ENCODE assay signal across 9 cellular contexts in the genomic region with DNA sequence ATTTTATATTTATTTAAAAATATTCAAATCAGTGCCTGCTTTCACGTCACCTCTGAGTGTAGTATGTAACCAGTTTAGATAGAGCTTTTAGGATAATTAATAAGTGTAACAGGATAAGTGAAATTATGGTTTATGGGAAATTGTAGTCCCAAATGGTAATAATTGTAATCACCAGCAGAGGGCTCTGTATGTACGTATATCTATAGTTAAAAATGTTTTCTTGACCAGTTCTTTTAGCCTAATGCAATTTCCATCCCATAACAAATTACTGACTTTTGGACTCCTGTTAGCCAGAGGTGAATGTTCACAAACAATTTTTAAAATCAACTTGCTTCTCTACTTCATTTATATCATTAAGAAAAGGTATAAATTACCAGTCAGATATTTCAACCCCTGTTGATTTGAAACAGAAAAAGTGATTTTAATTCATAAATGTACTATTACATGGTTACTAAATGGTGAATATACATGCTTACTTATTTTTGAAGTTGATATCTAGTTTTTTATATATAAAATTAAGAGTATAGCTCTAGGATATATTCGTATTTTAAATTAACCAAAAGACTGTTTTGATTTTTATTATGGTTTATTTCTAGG. TPM values are rescaled to one million over a fixed set of nuclear protein-coding genes. Genes with fewer than 3 reads are reported as not detected.
DNase-seq lines count a peak whose midpoint lies in the region; ATAC-seq and TF ChIP-seq lines count a peak whose summit lies in the region.
"Had no signal": no experiment of that assay in that cellular context is flagged by ENCODE, and none has a peak within 500 bp of the region (broad histone marks: within the 10 kb centered on the region; RNA-seq: fewer than 3 reads in every experiment).

No MANE protein-coding gene starts in this region.

- intact Hi-C loops in breast epithelium (cut with DNase I; ENCODE audit: low total_unique reads), result loop anchor here (5.0 kb wide), 1 partner anchor 366 kb away; no protein-coding TSS in a partner anchor
- intact Hi-C loops in right lobe of liver (cut with DNase I), result no loop called here

- WGBS in right lobe of liver (ENCODE audit: insufficient coverage, low coverage, low lambda C conversion rate, missing lambda C conversion rate), result 34% methylated on average over 3 of the region's 3 CpGs

- TF ChIP-seq CTCF in C4-2B (conservative IDR thresholded peaks at IDR 0.05), result peak; percentile 84
- TF ChIP-seq CTCF in GM13977 (IDR thresholded peaks at IDR 0.05; ENCODE audit: extremely low read depth, insufficient read depth, missing control alignments), result peak; percentile 63
- TF ChIP-seq CTCF in breast epithelium (IDR thresholded peaks at IDR 0.05), result peak in 2 of 3 donors; percentile 68 to 71
- TF ChIP-seq CTCF in right lobe of liver (IDR thresholded peaks at IDR 0.05), result peak; percentile 67 to 75 (median 74)

- H3K27me3 ChIP-seq in breast epithelium (no peaks in the 10 kb centered on the region), right lobe of liver (no peaks in the 10 kb centered on the region)

- DNase-seq in GM13977 (ENCODE audit: low spot score) (no peak), NCI-H345 (lab: John Stamatoyannopoulos, UW) (peak; percentile 65), breast epithelium (ENCODE audit: low spot score in 2 of 2) (no peak), right lobe of liver (no peak), NCI-H1048 (lab: John Stamatoyannopoulos, UW) (no peak)

- no peak overlapping the region for H3K4me3 ChIP-seq in breast epithelium
- H3K4me3 ChIP-seq in right lobe of liver, result no peak overlapping the region
- H3K4me3 ChIP-seq: skin epidermis had no signal

- TF ChIP-seq POLR2A in breast epithelium (IDR thresholded peaks at IDR 0.05), result no peak
- TF ChIP-seq POLR2A in right lobe of liver (IDR thresholded peaks at IDR 0.05), result no peak

- H3K36me3 ChIP-seq in breast epithelium (no peaks in the 10 kb centered on the region), right lobe of liver (peaks cover 0 to 17% (median 5%) of the 10 kb centered on the region in 4 donors)

- no peak overlapping the region for H3K27ac ChIP-seq in C4-2B
- H3K27ac ChIP-seq in breast epithelium, result no peak overlapping the region
- no peak overlapping the region for H3K27ac ChIP-seq in right lobe of liver
- H3K27ac ChIP-seq: skin epidermis had no signal

- in situ Hi-C loops in GM13977 (cut with MboI; ENCODE audit: low pct_unique_long_range_greater_than_20kb, low sequenced_read_pairs, unreplicated experiment), result loop anchor here (5.0 to 25.0 kb wide), 2 partner anchors 361 to 516 kb away; no protein-coding TSS in a partner anchor

- H3K9me3 ChIP-seq in breast epithelium, result no peaks in the 10 kb centered on the region
- no peaks in the 10 kb centered on the region for H3K9me3 ChIP-seq in right lobe of liver

- H3K4me1 ChIP-seq in breast epithelium (no peaks in the 10 kb centered on the region), right lobe of liver (peaks cover 0 to 4% (median 0%) of the 10 kb centered on the region in 4 donors)

- ATAC-seq in right lobe of liver, result peak; percentile 77 to 88 (median 86)
- ATAC-seq in HG03025 (IDR thresholded peaks at IDR 0.05; ENCODE audit: low FRiP score, unreplicated experiment), result no peak
- no peak for ATAC-seq in GM18519 (IDR thresholded peaks at IDR 0.05; ENCODE audit: low FRiP score, unreplicated experiment)

RNA-seq across cellular contexts. Expression of a gene that starts 25.3 kb away (rescaled TPM):
- 10 to 100 TPM; 19.5 to 33.8 (median 25.9) TPM for total RNA-seq in breast epithelium
- total RNA-seq in right lobe of liver, result 10 to 100 TPM; 19.1 to 32.2 (median 23.3) TPM

RNA-seq across cellular contexts. Expression of a gene that starts 26.6 kb away (rescaled TPM):
- total RNA-seq in breast epithelium (10 to 100 TPM in 2 of 3 donors, 1 to 10 TPM in 1; 8.3 to 17.0 (median 15.4) TPM), right lobe of liver (1 to 10 TPM; 5.2 to 8.7 (median 7.4) TPM)

Comparison
In these comparisons a context has a peak if more than half of its experiments do, and no peak if none do; other contexts are left out.
1. ATAC-seq: peak in right lobe of liver (4 of 4); none in HG03025 (single experiment) and GM18519 (single experiment).
2. Peak in every context shown above with its lines, with median percentiles within 50 percentile points of each other: CTCF ChIP-seq.